8 cellular contexts compared by ENCODE assay signal in the genomic region with DNA sequence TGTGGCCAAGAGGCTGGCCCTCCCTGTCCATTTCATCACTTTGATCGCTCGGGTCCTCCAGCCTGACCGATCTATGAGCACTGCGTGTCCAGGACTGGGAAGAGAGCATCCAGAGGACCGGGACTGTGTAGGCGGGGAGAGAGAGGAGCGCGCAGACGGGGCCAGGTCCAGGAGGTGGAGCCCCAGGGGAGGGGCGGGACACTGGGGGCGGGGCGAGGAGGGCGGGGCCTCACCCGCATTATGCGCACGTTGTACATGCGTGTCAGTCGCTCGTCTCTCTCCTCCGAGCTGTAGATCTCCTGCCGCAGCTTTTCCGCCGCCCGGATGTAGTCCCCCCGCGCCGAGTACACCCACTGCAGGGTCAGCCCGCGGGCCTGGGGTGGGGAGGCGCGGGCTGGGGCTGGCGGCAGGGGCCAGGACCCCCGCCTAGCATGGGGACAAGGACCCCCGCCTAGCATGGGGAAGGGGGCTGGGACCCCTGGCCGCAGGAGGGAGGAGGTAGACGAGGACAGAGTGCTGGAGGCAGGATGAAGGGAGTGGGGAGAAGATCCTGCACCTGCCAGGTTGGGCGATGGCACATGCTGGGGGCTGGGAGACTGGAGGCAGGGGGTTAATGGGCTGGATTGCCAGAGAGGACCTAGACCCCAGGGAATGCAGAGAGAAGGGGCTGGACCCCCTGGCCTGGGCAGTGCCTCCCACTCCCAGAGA. TPM values are rescaled to one million over a fixed set of nuclear protein-coding genes. Genes with fewer than 3 reads are reported as not detected.
A peak's percentile ranks its signal among the peaks of the same experiment; 100 is the strongest.
DNase-seq lines count a peak whose midpoint lies in the region; ATAC-seq and TF ChIP-seq lines count a peak whose summit lies in the region.

No MANE protein-coding gene starts in this region.

- H3K36me3 ChIP-seq in CD4-positive, CD25-positive, alpha-beta regulatory T cell (ENCODE audit: control insufficient read depth, insufficient read depth, low read length) = no peaks in the 10 kb centered on the region
- H3K36me3 ChIP-seq in transverse colon = no peaks in the 10 kb centered on the region

- H3K4me3 Mint-ChIP-seq in CD4-positive, CD25-positive, alpha-beta regulatory T cell = peak overlapping the region; percentile 73 to 80 (median 75)
- peak overlapping the region; percentile 79 for H3K4me3 Mint-ChIP-seq in activated naive CD4-positive, alpha-beta T cell treated with anti-CD3 and anti-CD28 coated beads, Interleukin-2, amount 10 ng/mL, durations not matched to agents 7 days and 5 days

- 5 to 14% methylated on average over 7 to 27 of the region's 37 CpGs for WGBS in transverse colon (ENCODE audit: low coverage in 1 of 2), 2 donors

- DNase-seq in CD4-positive, CD25-positive, alpha-beta regulatory T cell = peak; percentile 82 to 94 (median 85)
- peak; percentile 84 to 87 for DNase-seq in Kasumi-1 (lab: John Stamatoyannopoulos, UW)
- peak; percentile 88 for DNase-seq in SK-N-DZ (ENCODE audit: low spot score)
- DNase-seq in activated naive CD4-positive, alpha-beta T cell treated with anti-CD3 and anti-CD28 coated beads, Interleukin-2, amount 10 ng/mL, durations not matched to agents 7 days and 5 days = peak; percentile 95
- peak; percentile 40 for DNase-seq in globus pallidus (ENCODE audit: low spot score)
- peak; percentile 35 to 96 (median 80) for DNase-seq in posterior cingulate gyrus
- peak; percentile 93 for DNase-seq in transverse colon

- H3K27me3 Mint-ChIP-seq in CD4-positive, CD25-positive, alpha-beta regulatory T cell = no peaks in the 10 kb centered on the region
- peaks cover 11% of the 10 kb centered on the region for H3K27me3 Mint-ChIP-seq in activated naive CD4-positive, alpha-beta T cell treated with anti-CD3 and anti-CD28 coated beads, Interleukin-2, amount 10 ng/mL, durations not matched to agents 7 days and 5 days

- peaks cover 5 to 45% (median 13%) of the 10 kb centered on the region in 4 donors for H3K4me1 Mint-ChIP-seq in CD4-positive, CD25-positive, alpha-beta regulatory T cell
- peaks cover 83% of the 10 kb centered on the region for H3K4me1 Mint-ChIP-seq in activated naive CD4-positive, alpha-beta T cell treated with anti-CD3 and anti-CD28 coated beads, Interleukin-2, amount 10 ng/mL, durations not matched to agents 7 days and 5 days

- TF ChIP-seq POLR2A in transverse colon (IDR thresholded peaks at IDR 0.05) = no peak

- no peaks in the 10 kb centered on the region for H3K9me3 Mint-ChIP-seq in CD4-positive, CD25-positive, alpha-beta regulatory T cell
- no peaks in the 10 kb centered on the region for H3K9me3 Mint-ChIP-seq in activated naive CD4-positive, alpha-beta T cell treated with anti-CD3 and anti-CD28 coated beads, Interleukin-2, amount 10 ng/mL, durations not matched to agents 7 days and 5 days

- CTCF ChIA-PET in activated naive CD4-positive, alpha-beta T cell treated with anti-CD3 and anti-CD28 coated beads, Interleukin-2, amount 10 ng/mL, durations not matched to agents 7 days and 5 days (lab: Charles Lee) = interaction anchor here (0.7 to 1.2 kb wide), 3 partner anchors 14 to 79 kb away, joined by 3 to 6 read pairs (median 3); a partner anchor contains a TSS

- H3K27me3 ChIP-seq in CD4-positive, CD25-positive, alpha-beta regulatory T cell (ENCODE audit: control insufficient read depth, insufficient read depth, low read length) = no peaks in the 10 kb centered on the region
- H3K27me3 ChIP-seq in transverse colon = no peaks in the 10 kb centered on the region

- peaks cover 12% of the 10 kb centered on the region for H3K4me1 ChIP-seq in CD4-positive, CD25-positive, alpha-beta regulatory T cell (ENCODE audit: control insufficient read depth, insufficient read depth, low read length, poor library complexity, severe bottlenecking)
- peaks cover 3 to 12% (median 7%) of the 10 kb centered on the region in 4 donors for H3K4me1 ChIP-seq in transverse colon

- no peak for TF ChIP-seq CTCF in transverse colon (IDR thresholded peaks at IDR 0.05)

- peak overlapping the region; percentile 37 for H3K4me3 ChIP-seq in CD4-positive, CD25-positive, alpha-beta regulatory T cell (ENCODE audit: low read depth, low read length)
- H3K4me3 ChIP-seq in transverse colon = peak overlapping the region in 3 of 4 donors; percentile 12 to 46 (median 28)

- peak overlapping the region; percentile 88 for H3K27ac ChIP-seq in CD4-positive, CD25-positive, alpha-beta regulatory T cell (ENCODE audit: insufficient read depth, low read length, poor library complexity, severe bottlenecking)
- peak overlapping the region; percentile 28 to 61 (median 48) for H3K27ac ChIP-seq in transverse colon

- ATAC-seq in CD4-positive, CD25-positive, alpha-beta regulatory T cell (ENCODE audit: low read depth in 2 of 2) = peak; percentile 98
- peak; percentile 80 for ATAC-seq in GM21526 (IDR thresholded peaks at IDR 0.05; ENCODE audit: low FRiP score, unreplicated experiment)

- in situ Hi-C loops in transverse colon (cut with MboI; ENCODE audit: low pct_ligation_motif_present in 1 of 4, low pct_unique_long_range_greater_than_20kb in 1 of 4, low sequenced_read_pairs in 3 of 4) = no loop called here

- no peaks in the 10 kb centered on the region for H3K9me3 ChIP-seq in CD4-positive, CD25-positive, alpha-beta regulatory T cell (ENCODE audit: control insufficient read depth in 2 of 2, low read length in 2 of 2)
- no peaks in the 10 kb centered on the region for H3K9me3 ChIP-seq in transverse colon

- H3K27ac Mint-ChIP-seq in CD4-positive, CD25-positive, alpha-beta regulatory T cell = peak overlapping the region; percentile 74 to 80 (median 78)
- peak overlapping the region; percentile 83 for H3K27ac Mint-ChIP-seq in activated naive CD4-positive, alpha-beta T cell treated with anti-CD3 and anti-CD28 coated beads, Interleukin-2, amount 10 ng/mL, durations not matched to agents 7 days and 5 days

- no peak for TF ChIP-seq EP300 in transverse colon (IDR thresholded peaks at IDR 0.05; ENCODE audit: low read depth)

- peaks cover 8% of the 10 kb centered on the region for H3K36me3 Mint-ChIP-seq in CD4-positive, CD25-positive, alpha-beta regulatory T cell
- H3K36me3 Mint-ChIP-seq in activated naive CD4-positive, alpha-beta T cell treated with anti-CD3 and anti-CD28 coated beads, Interleukin-2, amount 10 ng/mL, durations not matched to agents 7 days and 5 days = peaks cover 16% of the 10 kb centered on the region

- intact Hi-C loops in posterior cingulate gyrus (cut with DNase I) (no loop called here), transverse colon (cut with DNase I; ENCODE audit: low total_unique reads) (no loop called here)

RNA-seq across cellular contexts. Expression of a gene that starts 14.3 kb away (rescaled TPM):
- 13.9 TPM for total RNA-seq in CD4-positive, CD25-positive, alpha-beta regulatory T cell
- 10 to 100 TPM; 13.8 to 22.9 (median 21.9) TPM for polyA plus RNA-seq in CD4-positive, CD25-positive, alpha-beta regulatory T cell
- polyA plus RNA-seq in SK-N-DZ (2014; cell fraction: cytosol; rRNA removed) = 19.6 and 22.9 TPM in 2 replicates
- polyA plus RNA-seq in SK-N-DZ (2014; cell fraction: nucleus; rRNA removed) = 24.3 and 27.8 TPM in 2 replicates
- 10 to 100 TPM; 13.5 to 39.6 (median 18.4) TPM for total RNA-seq in transverse colon

RNA-seq across cellular contexts. Expression of a gene that starts 14.7 kb away (rescaled TPM):
- 8.0 TPM for total RNA-seq in CD4-positive, CD25-positive, alpha-beta regulatory T cell
- polyA plus RNA-seq in CD4-positive, CD25-positive, alpha-beta regulatory T cell = 1 to 10 TPM; 1.2 to 2.0 (median 1.5) TPM
- 2.6 and 4.2 TPM in 2 replicates for polyA plus RNA-seq in SK-N-DZ (2014; cell fraction: cytosol; rRNA removed)
- 8.2 and 11.3 TPM in 2 replicates for polyA plus RNA-seq in SK-N-DZ (2014; cell fraction: nucleus; rRNA removed)
- total RNA-seq in transverse colon = under 1 TPM in 3 of 4 donors, not detected in 1; 0.60 to 0.68 (median 0.64) TPM

RNA-seq across cellular contexts. Expression of a gene that starts 24.5 kb away (rescaled TPM):
- 2.8 TPM for total RNA-seq in CD4-positive, CD25-positive, alpha-beta regulatory T cell
- 1 to 10 TPM in 1 of 4 donors, under 1 TPM in 2, not detected in 1; 0.23 to 1.5 (median 0.89) TPM for polyA plus RNA-seq in CD4-positive, CD25-positive, alpha-beta regulatory T cell
- polyA plus RNA-seq in SK-N-DZ (2014; cell fraction: cytosol; rRNA removed) = 148 and 210 TPM in 2 replicates
- 689 and 724 TPM in 2 replicates for polyA plus RNA-seq in SK-N-DZ (2014; cell fraction: nucleus; rRNA removed)
- 10 to 100 TPM in 2 of 4 donors, 1 to 10 TPM in 2; 5.6 to 46.2 (median 11.7) TPM for total RNA-seq in transverse colon

RNA-seq across cellular contexts. Expression of a gene that starts 29.6 kb away (rescaled TPM):
- total RNA-seq in CD4-positive, CD25-positive, alpha-beta regulatory T cell = not detected
- polyA plus RNA-seq in CD4-positive, CD25-positive, alpha-beta regulatory T cell = not detected
- polyA plus RNA-seq in SK-N-DZ (2014; cell fraction: cytosol; rRNA removed) = 90.5 and 90.6 TPM in 2 replicates
- polyA plus RNA-seq in SK-N-DZ (2014; cell fraction: nucleus; rRNA removed) = 60.4 and 76.0 TPM in 2 replicates
- not detected for total RNA-seq in transverse colon

RNA-seq across cellular contexts. Expression of a gene that starts 40.6 kb away (rescaled TPM):
- total RNA-seq in CD4-positive, CD25-positive, alpha-beta regulatory T cell = not detected
- under 1 TPM in 3 of 4 donors, not detected in 1; 0.21 to 0.26 (median 0.22) TPM for polyA plus RNA-seq in CD4-positive, CD25-positive, alpha-beta regulatory T cell
- polyA plus RNA-seq in SK-N-DZ (2014; cell fraction: cytosol; rRNA removed) = 0.50 and 1.3 TPM in 2 replicates
- 0.87 and 0.98 TPM in 2 replicates for polyA plus RNA-seq in SK-N-DZ (2014; cell fraction: nucleus; rRNA removed)
- under 1 TPM in 2 of 4 donors, not detected in 2; 0.14 to 0.79 TPM for total RNA-seq in transverse colon

Comparison
In these comparisons a context has a peak if more than half of its experiments do, and no peak if none do; other contexts are left out.
1. Peak in every context shown above with its lines: DNase-seq, ATAC-seq, H3K4me3 ChIP-seq and H3K27ac ChIP-seq.
2. DNase-seq: peak in every context shown above with its lines; median percentile 95 in activated naive CD4-positive, alpha-beta T cell treated with anti-CD3 and anti-CD28 coated beads, Interleukin-2, amount 10 ng/mL, durations not matched to agents 7 days and 5 days; 93 in transverse colon; 88 in SK-N-DZ; 86 in Kasumi-1; 85 in CD4-positive, CD25-positive, alpha-beta regulatory T cell; 80 in posterior cingulate gyrus; 40 in globus pallidus.